Comparison of ENCODE assay signal across 2 cellular contexts in the genomic region with DNA sequence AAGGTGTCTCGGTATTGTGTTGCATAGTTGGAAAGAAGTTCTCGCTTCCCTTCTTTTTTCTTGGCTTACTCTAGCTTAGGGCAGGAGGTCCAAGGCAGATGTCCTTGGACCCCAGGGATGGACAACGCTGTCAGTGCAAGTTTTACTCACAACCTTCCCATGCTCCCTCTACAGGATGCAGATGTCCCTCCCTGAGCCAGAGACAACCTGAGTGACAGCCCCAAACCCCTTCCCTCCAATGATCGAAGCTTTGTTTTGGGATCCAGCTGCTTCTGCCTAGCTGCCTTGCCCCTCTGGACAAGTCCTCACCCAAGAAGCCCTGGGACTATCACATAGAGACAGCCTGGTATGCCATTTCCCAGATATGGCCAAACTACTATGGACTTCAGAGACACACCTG.
TF ChIP-seq lines count a peak whose summit lies in the region.

No MANE protein-coding gene starts in this region.

TF ChIP-seq in GM23338, 12 proteins besides CTCF, POLR2A, EP300 and RAD21 (continues in another document):
- no peak for TF ChIP-seq ZNF114 (CRISPR knock-in tag; IDR thresholded peaks at IDR 0.05)
- TF ChIP-seq, protein P1, sequence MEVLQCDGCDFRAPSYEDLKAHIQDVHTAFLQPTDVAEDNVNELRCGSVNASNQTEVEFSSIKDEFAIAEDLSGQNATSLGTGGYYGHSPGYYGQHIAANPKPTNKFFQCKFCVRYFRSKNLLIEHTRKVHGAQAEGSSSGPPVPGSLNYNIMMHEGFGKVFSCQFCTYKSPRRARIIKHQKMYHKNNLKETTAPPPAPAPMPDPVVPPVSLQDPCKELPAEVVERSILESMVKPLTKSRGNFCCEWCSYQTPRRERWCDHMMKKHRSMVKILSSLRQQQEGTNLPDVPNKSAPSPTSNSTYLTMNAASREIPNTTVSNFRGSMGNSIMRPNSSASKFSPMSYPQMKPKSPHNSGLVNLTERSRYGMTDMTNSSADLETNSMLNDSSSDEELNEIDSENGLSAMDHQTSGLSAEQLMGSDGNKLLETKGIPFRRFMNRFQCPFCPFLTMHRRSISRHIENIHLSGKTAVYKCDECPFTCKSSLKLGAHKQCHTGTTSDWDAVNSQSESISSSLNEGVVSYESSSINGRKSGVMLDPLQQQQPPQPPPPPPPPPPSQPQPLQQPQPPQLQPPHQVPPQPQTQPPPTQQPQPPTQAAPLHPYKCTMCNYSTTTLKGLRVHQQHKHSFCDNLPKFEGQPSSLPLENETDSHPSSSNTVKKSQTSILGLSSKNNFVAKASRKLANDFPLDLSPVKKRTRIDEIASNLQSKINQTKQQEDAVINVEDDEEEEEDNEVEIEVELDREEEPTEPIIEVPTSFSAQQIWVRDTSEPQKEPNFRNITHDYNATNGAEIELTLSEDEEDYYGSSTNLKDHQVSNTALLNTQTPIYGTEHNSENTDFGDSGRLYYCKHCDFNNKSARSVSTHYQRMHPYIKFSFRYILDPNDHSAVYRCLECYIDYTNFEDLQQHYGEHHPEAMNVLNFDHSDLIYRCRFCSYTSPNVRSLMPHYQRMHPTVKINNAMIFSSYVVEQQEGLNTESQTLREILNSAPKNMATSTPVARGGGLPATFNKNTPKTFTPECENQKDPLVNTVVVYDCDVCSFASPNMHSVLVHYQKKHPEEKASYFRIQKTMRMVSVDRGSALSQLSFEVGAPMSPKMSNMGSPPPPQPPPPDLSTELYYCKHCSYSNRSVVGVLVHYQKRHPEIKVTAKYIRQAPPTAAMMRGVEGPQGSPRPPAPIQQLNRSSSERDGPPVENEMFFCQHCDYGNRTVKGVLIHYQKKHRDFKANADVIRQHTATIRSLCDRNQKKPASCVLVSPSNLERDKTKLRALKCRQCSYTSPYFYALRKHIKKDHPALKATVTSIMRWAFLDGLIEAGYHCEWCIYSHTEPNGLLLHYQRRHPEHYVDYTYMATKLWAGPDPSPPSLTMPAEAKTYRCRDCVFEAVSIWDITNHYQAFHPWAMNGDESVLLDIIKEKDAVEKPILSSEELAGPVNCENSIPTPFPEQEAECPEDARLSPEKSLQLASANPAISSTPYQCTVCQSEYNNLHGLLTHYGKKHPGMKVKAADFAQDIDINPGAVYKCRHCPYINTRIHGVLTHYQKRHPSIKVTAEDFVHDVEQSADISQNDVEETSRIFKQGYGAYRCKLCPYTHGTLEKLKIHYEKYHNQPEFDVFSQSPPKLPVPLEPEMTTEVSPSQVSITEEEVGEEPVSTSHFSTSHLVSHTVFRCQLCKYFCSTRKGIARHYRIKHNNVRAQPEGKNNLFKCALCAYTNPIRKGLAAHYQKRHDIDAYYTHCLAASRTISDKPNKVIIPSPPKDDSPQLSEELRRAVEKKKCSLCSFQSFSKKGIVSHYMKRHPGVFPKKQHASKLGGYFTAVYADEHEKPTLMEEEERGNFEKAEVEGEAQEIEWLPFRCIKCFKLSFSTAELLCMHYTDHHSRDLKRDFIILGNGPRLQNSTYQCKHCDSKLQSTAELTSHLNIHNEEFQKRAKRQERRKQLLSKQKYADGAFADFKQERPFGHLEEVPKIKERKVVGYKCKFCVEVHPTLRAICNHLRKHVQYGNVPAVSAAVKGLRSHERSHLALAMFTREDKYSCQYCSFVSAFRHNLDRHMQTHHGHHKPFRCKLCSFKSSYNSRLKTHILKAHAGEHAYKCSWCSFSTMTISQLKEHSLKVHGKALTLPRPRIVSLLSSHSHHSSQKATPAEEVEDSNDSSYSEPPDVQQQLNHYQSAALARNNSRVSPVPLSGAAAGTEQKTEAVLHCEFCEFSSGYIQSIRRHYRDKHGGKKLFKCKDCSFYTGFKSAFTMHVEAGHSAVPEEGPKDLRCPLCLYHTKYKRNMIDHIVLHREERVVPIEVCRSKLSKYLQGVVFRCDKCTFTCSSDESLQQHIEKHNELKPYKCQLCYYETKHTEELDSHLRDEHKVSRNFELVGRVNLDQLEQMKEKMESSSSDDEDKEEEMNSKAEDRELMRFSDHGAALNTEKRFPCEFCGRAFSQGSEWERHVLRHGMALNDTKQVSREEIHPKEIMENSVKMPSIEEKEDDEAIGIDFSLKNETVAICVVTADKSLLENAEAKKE (CRISPR knock-in tag; IDR thresholded peaks at IDR 0.05) = no peak
- no peak for TF ChIP-seq POLR2AphosphoS5 (IDR thresholded peaks at IDR 0.05; ENCODE audit: low read depth)
- TF ChIP-seq EZH2phosphoT487 (IDR thresholded peaks at IDR 0.05; ENCODE audit: unreplicated experiment) = no peak
- no peak for TF ChIP-seq CREB1 (CRISPR knock-in tag; IDR thresholded peaks at IDR 0.05; ENCODE audit: low read depth)
- TF ChIP-seq, protein P2, sequence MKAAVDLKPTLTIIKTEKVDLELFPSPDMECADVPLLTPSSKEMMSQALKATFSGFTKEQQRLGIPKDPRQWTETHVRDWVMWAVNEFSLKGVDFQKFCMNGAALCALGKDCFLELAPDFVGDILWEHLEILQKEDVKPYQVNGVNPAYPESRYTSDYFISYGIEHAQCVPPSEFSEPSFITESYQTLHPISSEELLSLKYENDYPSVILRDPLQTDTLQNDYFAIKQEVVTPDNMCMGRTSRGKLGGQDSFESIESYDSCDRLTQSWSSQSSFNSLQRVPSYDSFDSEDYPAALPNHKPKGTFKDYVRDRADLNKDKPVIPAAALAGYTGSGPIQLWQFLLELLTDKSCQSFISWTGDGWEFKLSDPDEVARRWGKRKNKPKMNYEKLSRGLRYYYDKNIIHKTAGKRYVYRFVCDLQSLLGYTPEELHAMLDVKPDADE (IDR thresholded peaks at IDR 0.05) = no peak
- TF ChIP-seq NANOG (IDR thresholded peaks at IDR 0.05; ENCODE audit: borderline replicate concordance) = no peak
- TF ChIP-seq ZNF331 (CRISPR knock-in tag; IDR thresholded peaks at IDR 0.05; ENCODE audit: low read depth) = no peak
- TF ChIP-seq EZH2 (IDR thresholded peaks at IDR 0.05; ENCODE audit: low read depth, unreplicated experiment) = no peak
- TF ChIP-seq JUNB (IDR thresholded peaks at IDR 0.05; ENCODE audit: unreplicated experiment) = no peak

TF ChIP-seq in K562, 482 proteins besides CTCF, POLR2A, EP300 and RAD21:
- TF ChIP-seq KAT2B (IDR thresholded peaks at IDR 0.05; ENCODE audit: low read depth, low read length) (no peak), PKNOX1 (IDR thresholded peaks at IDR 0.05) (peak; percentile 81), SAP30 (IDR thresholded peaks at IDR 0.05; ENCODE audit: borderline replicate concordance, insufficient read depth, low read depth, low read length, poor library complexity, severe bottlenecking) (no peak), CTCFL (IDR thresholded peaks at IDR 0.05; ENCODE audit: borderline replicate concordance, insufficient read depth, low read depth, low read length, poor library complexity, severe bottlenecking) (peak; percentile 34), SMAD1 (IDR thresholded peaks at IDR 0.05; ENCODE audit: low read depth, low read length, partially characterized antibody) (no peak), SMARCB1 (IDR thresholded peaks at IDR 0.05; ENCODE audit: insufficient read length, low read depth) (no peak), SIX5 (IDR thresholded peaks at IDR 0.05; ENCODE audit: borderline replicate concordance in 1 of 2, insufficient read depth in 1 of 2, low read depth in 1 of 2, low read length in 2 of 2) (no peak), STAT5B (CRISPR knock-in tag; IDR thresholded peaks at IDR 0.05) (no peak), ZNF696 (CRISPR knock-in tag; conservative IDR thresholded peaks at IDR 0.05) (no peak), ELK3 (CRISPR knock-in tag; IDR thresholded peaks at IDR 0.05) (no peak)
- TF ChIP-seq, protein P3, sequence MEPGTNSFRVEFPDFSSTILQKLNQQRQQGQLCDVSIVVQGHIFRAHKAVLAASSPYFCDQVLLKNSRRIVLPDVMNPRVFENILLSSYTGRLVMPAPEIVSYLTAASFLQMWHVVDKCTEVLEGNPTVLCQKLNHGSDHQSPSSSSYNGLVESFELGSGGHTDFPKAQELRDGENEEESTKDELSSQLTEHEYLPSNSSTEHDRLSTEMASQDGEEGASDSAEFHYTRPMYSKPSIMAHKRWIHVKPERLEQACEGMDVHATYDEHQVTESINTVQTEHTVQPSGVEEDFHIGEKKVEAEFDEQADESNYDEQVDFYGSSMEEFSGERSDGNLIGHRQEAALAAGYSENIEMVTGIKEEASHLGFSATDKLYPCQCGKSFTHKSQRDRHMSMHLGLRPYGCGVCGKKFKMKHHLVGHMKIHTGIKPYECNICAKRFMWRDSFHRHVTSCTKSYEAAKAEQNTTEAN (CRISPR knock-in tag; IDR thresholded peaks at IDR 0.05) = no peak
- TF ChIP-seq, protein P4, sequence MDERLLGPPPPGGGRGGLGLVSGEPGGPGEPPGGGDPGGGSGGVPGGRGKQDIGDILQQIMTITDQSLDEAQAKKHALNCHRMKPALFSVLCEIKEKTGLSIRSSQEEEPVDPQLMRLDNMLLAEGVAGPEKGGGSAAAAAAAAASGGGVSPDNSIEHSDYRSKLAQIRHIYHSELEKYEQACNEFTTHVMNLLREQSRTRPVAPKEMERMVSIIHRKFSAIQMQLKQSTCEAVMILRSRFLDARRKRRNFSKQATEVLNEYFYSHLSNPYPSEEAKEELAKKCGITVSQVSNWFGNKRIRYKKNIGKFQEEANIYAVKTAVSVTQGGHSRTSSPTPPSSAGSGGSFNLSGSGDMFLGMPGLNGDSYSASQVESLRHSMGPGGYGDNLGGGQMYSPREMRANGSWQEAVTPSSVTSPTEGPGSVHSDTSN (CRISPR knock-in tag; IDR thresholded peaks at IDR 0.05; ENCODE audit: low read depth) = peak; percentile 45; the same call in 1 of the 2 replicates
- TF ChIP-seq, protein P4 (tag; conservative IDR thresholded peaks at IDR 0.05; ENCODE audit: low read depth) = 0 out of 2 replicates have a peak, but pooled peaks have one; percentile 28
- TF ChIP-seq, protein P5, sequence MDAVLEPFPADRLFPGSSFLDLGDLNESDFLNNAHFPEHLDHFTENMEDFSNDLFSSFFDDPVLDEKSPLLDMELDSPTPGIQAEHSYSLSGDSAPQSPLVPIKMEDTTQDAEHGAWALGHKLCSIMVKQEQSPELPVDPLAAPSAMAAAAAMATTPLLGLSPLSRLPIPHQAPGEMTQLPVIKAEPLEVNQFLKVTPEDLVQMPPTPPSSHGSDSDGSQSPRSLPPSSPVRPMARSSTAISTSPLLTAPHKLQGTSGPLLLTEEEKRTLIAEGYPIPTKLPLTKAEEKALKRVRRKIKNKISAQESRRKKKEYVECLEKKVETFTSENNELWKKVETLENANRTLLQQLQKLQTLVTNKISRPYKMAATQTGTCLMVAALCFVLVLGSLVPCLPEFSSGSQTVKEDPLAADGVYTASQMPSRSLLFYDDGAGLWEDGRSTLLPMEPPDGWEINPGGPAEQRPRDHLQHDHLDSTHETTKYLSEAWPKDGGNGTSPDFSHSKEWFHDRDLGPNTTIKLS (IDR thresholded peaks at IDR 0.05; ENCODE audit: borderline replicate concordance, low read depth) = no peak
- TF ChIP-seq, protein P6, sequence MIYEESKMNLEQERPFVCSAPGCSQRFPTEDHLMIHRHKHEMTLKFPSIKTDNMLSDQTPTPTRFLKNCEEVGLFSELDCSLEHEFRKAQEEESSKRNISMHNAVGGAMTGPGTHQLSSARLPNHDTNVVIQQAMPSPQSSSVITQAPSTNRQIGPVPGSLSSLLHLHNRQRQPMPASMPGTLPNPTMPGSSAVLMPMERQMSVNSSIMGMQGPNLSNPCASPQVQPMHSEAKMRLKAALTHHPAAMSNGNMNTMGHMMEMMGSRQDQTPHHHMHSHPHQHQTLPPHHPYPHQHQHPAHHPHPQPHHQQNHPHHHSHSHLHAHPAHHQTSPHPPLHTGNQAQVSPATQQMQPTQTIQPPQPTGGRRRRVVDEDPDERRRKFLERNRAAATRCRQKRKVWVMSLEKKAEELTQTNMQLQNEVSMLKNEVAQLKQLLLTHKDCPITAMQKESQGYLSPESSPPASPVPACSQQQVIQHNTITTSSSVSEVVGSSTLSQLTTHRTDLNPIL (CRISPR knock-in tag; IDR thresholded peaks at IDR 0.05) = no peak
